ENCODE assay signal across 17 cellular contexts in the genomic region with DNA sequence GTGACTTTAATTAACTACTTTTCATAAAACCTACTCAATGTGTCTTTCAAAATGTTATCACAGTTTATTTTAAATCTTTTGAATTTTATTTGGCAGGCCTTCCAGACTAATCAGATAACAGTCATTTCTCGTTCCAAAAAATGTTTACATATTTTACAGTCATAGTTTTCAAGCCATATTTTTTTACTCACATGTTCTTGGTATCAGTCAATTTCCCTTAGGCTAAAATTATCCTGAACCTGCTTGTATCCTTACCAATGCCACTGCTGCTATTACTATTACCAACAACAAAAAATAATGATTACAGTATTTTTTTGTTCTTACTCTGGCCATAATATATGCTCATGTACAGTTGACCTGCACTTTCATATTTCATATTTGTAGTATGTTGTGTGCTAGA.
DNase-seq lines count a peak whose midpoint lies in the region; FAIRE-seq and TF ChIP-seq lines count a peak whose summit lies in the region.
"Had no signal": no experiment of that assay in that cellular context is flagged by ENCODE, and none has a peak within 500 bp of the region (broad histone marks: within the 10 kb centered on the region; RNA-seq: fewer than 3 reads in every experiment).

No MANE protein-coding gene starts in this region.

- H2AFZ ChIP-seq in endothelial cell of umbilical vein (ENCODE audit: low read depth, low read length), result no peak overlapping the region
- no peak overlapping the region for H2AFZ ChIP-seq in keratinocyte (ENCODE audit: control insufficient read depth, low read length)
- H2AFZ ChIP-seq: GM23248 had no signal

- no peaks in the 10 kb centered on the region for H3K79me2 ChIP-seq in endothelial cell of umbilical vein (ENCODE audit: control insufficient read depth, insufficient read depth, low read length)
- H3K79me2 ChIP-seq in keratinocyte (ENCODE audit: control insufficient read depth, insufficient read depth, low read length), result no peaks in the 10 kb centered on the region

- H3K9me3 ChIP-seq in endothelial cell of umbilical vein (replicated peaks; ENCODE audit: control insufficient read depth, insufficient read depth, low read length) (no peaks in the 10 kb centered on the region), keratinocyte (ENCODE audit: control insufficient read depth, low read depth, low read length) (no peaks in the 10 kb centered on the region)
- H3K9me3 ChIP-seq: BLaER1 treated with 17β-estradiol and CSF1 and Interleukin-3, amounts not matched to agents 10 nM and 100 nM had no signal

- no peaks in the 10 kb centered on the region for H3K27me3 ChIP-seq in endothelial cell of umbilical vein (ENCODE audit: control insufficient read depth in 2 of 2, insufficient read depth in 2 of 2, low read length in 2 of 2)
- H3K27me3 ChIP-seq in keratinocyte (ENCODE audit: control insufficient read depth, extremely low read depth, insufficient read depth, low read length), result no peaks in the 10 kb centered on the region
- H3K27me3 ChIP-seq: BLaER1 treated with 17β-estradiol and CSF1 and Interleukin-3, amounts not matched to agents 10 nM and 100 nM had no signal

- POLR2A ChIA-PET in endothelial cell of umbilical vein (lab: Charles Lee), result no interaction called here

- H3K9me1 ChIP-seq in endothelial cell of umbilical vein (replicated peaks; ENCODE audit: control insufficient read depth, extremely low read depth, insufficient read depth, low read length) (no peaks in the 10 kb centered on the region), keratinocyte (ENCODE audit: control insufficient read depth, extremely low read depth, insufficient read depth, low read length) (no peaks in the 10 kb centered on the region)

- H3K4me1 ChIP-seq in endothelial cell of umbilical vein (ENCODE audit: control insufficient read depth, extremely low read depth, insufficient read depth, low read length), result peaks cover 21% of the 10 kb centered on the region
- peaks cover 44% of the 10 kb centered on the region for H3K4me1 ChIP-seq in keratinocyte (ENCODE audit: control insufficient read depth, extremely low read depth, insufficient read depth, low read length)
- H3K4me1 ChIP-seq: BLaER1 treated with 17β-estradiol and CSF1 and Interleukin-3, amounts not matched to agents 10 nM and 100 nM had no signal

- H4K20me1 ChIP-seq in endothelial cell of umbilical vein (replicated peaks; ENCODE audit: control insufficient read depth, extremely low read depth, insufficient read depth, low read length) (no peaks in the 10 kb centered on the region), keratinocyte (ENCODE audit: control insufficient read depth, extremely low read depth, insufficient read depth, low read length) (no peaks in the 10 kb centered on the region)
- H4K20me1 ChIP-seq: BLaER1 treated with 17β-estradiol and CSF1 and Interleukin-3, amounts not matched to agents 10 nM and 100 nM had no signal

- intact Hi-C loops in endothelial cell of umbilical vein (cut with micrococcal nuclease), result no loop called here

- no TSS peak for BruUV-seq in endothelial cell of umbilical vein (replicated peaks; lab: Mats Ljungman, UMichigan)

- H3K36me3 ChIP-seq in endothelial cell of umbilical vein (ENCODE audit: control insufficient read depth in 2 of 2, extremely low read depth in 1 of 2, insufficient read depth in 2 of 2, low read length in 2 of 2) (no peaks in the 10 kb centered on the region), keratinocyte (ENCODE audit: control insufficient read depth in 2 of 2, extremely low read depth in 1 of 2, insufficient read depth in 2 of 2, low read length in 2 of 2) (no peaks in the 10 kb centered on the region)
- H3K36me3 ChIP-seq: BLaER1 treated with 17β-estradiol and CSF1 and Interleukin-3, amounts not matched to agents 10 nM and 100 nM had no signal

- H3K4me2 ChIP-seq in endothelial cell of umbilical vein (ENCODE audit: insufficient read depth, low read length) (no peak overlapping the region), keratinocyte (ENCODE audit: control insufficient read depth, extremely low read depth, insufficient read depth, low read depth, low read length) (peak overlapping the region; percentile 34)
- H3K4me2 ChIP-seq: BLaER1 treated with 17β-estradiol and CSF1 and Interleukin-3, amounts not matched to agents 10 nM and 100 nM had no signal

- H3K9ac ChIP-seq in endothelial cell of umbilical vein (replicated peaks; ENCODE audit: extremely low read depth, insufficient read depth, low read length), result no peak overlapping the region
- H3K9ac ChIP-seq in keratinocyte (ENCODE audit: control insufficient read depth, extremely low read depth, insufficient read depth, low read length), result no peak overlapping the region
- H3K9ac ChIP-seq: BLaER1 treated with 17β-estradiol and CSF1 and Interleukin-3, amounts not matched to agents 10 nM and 100 nM; GM23248 had no signal

- FAIRE-seq in endothelial cell of umbilical vein (lab: Jason Lieb, UNC) (no peak), keratinocyte (lab: Jason Lieb, UNC) (no peak)
- FAIRE-seq: GM12891, K562 had no signal

- no peak for TF ChIP-seq CTCF in endothelial cell of umbilical vein (IDR thresholded peaks at IDR 0.05; ENCODE audit: extremely low read depth in 1 of 2, insufficient read depth in 1 of 2, low read depth in 1 of 2, low read length in 2 of 2)
- TF ChIP-seq CTCF in keratinocyte (optimal IDR thresholded peaks at IDR 0.05 in 1 of 3, IDR thresholded peaks at IDR 0.05 in 1 of 3, conservative IDR thresholded peaks at IDR 0.05 in 1 of 3; ENCODE audit: extremely low read depth in 1 of 3, insufficient read depth in 2 of 3, low read length in 3 of 3), result no peak

- DNase-seq in ELR (ENCODE audit: low read depth), result peak; percentile 25
- peak; percentile 6 for DNase-seq in NCI-H226
- DNase-seq in endothelial cell of umbilical vein (ENCODE audit: low read depth, low spot score), result peak; percentile 25
- DNase-seq in keratinocyte (ENCODE audit: low read depth, low spot score), result no peak
- DNase-seq in occipital lobe (lab: John Stamatoyannopoulos, UW), result no peak
- no peak for DNase-seq in COLO668 (lab: John Stamatoyannopoulos, UW; ENCODE audit: unreplicated experiment)
- DNase-seq in HCEC 1CT, result no peak
- DNase-seq: ACHN; Calu3; CD4-positive, CD25-positive, alpha-beta regulatory T cell; DMS 273 treated with DMSO at 0.1 percent for 48 hours; DMS79; GM23248; H7 had no signal

- H3K27ac ChIP-seq in endothelial cell of umbilical vein (ENCODE audit: insufficient read depth, low read depth, low read length) (no peak overlapping the region), keratinocyte (ENCODE audit: control insufficient read depth, insufficient read depth, low read length) (peak overlapping the region; percentile 86)
- H3K27ac ChIP-seq: BLaER1 treated with 17β-estradiol and CSF1 and Interleukin-3, amounts not matched to agents 10 nM and 100 nM; GM23248 had no signal

- dilution Hi-C loops in endothelial cell of umbilical vein (cut with MboI; ENCODE audit: extremely low pct_ligation_motif_present, low sequenced_read_pairs), result no loop called here
- dilution Hi-C loops in keratinocyte (cut with MboI; ENCODE audit: extremely low pct_ligation_motif_present, low sequenced_read_pairs), result no loop called here

- H3K4me3 ChIP-seq in endothelial cell of umbilical vein (replicated peaks in 1 of 3; ENCODE audit: insufficient read depth in 1 of 3, low read depth in 1 of 3, low read length in 3 of 3), result no peak overlapping the region
- H3K4me3 ChIP-seq in keratinocyte (ENCODE audit: control insufficient read depth in 2 of 3, extremely low read depth in 1 of 3, insufficient read depth in 2 of 3, low read depth in 1 of 3, low read length in 3 of 3), result peak overlapping the region in 1 of 3 experiments; percentile 40
- H3K4me3 ChIP-seq: BLaER1 treated with 17β-estradiol and CSF1 and Interleukin-3, amounts not matched to agents 10 nM and 100 nM; GM23248; K562 had no signal

- TF ChIP-seq POLR2A in endothelial cell of umbilical vein (IDR thresholded peaks at IDR 0.05; ENCODE audit: low read depth, low read length), result no peak

- CTCF ChIA-PET in endothelial cell of umbilical vein (lab: Charles Lee), result no interaction called here

TF ChIP-seq in endothelial cell of umbilical vein, 7 proteins besides CTCF, POLR2A, EP300 and RAD21:
- TF ChIP-seq FOS (IDR thresholded peaks at IDR 0.05; ENCODE audit: borderline replicate concordance, insufficient read depth, low read length), result no peak
- TF ChIP-seq, protein P1, sequence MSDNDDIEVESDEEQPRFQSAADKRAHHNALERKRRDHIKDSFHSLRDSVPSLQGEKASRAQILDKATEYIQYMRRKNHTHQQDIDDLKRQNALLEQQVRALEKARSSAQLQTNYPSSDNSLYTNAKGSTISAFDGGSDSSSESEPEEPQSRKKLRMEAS (IDR thresholded peaks at IDR 0.05; ENCODE audit: insufficient read depth, insufficient read length), result no peak
TF ChIP-seq in endothelial cell of umbilical vein: peak in this region for 0.

Comparison
In these comparisons a context has a peak if more than half of its experiments do, and no peak if none do; other contexts are left out.
1. DNase-seq: peak in ELR (single experiment), NCI-H226 (single experiment) and endothelial cell of umbilical vein (single experiment); none in keratinocyte (single experiment), occipital lobe (single experiment), COLO668 (single experiment) and HCEC 1CT (single experiment).